Comparison of ENCODE assay signal across 1 cellular context in the genomic region with DNA sequence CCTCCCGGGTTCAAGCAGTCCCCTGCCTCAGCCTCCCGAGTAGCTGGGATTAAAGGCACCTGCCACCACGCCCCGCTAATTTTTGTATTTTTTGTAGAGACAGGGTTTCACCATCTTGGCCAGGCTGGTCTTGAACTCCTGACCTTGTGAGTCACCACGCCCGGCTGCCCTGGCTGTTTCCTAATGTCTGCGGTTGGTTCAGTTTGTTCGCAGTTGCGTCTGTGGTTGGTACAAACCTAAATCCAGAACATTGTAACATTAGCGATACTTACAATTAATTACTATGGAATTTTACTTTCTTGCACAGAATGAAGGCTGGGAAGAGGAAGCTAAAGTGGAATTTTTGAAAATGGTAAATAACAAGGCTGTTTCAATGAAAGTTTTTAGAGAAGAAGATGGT.
TF ChIP-seq lines count a peak whose summit lies in the region.

No MANE protein-coding gene starts in this region.

TF ChIP-seq in HepG2, 621 proteins besides CTCF, POLR2A, EP300 and RAD21 (continued from another document):
- TF ChIP-seq, protein P1, sequence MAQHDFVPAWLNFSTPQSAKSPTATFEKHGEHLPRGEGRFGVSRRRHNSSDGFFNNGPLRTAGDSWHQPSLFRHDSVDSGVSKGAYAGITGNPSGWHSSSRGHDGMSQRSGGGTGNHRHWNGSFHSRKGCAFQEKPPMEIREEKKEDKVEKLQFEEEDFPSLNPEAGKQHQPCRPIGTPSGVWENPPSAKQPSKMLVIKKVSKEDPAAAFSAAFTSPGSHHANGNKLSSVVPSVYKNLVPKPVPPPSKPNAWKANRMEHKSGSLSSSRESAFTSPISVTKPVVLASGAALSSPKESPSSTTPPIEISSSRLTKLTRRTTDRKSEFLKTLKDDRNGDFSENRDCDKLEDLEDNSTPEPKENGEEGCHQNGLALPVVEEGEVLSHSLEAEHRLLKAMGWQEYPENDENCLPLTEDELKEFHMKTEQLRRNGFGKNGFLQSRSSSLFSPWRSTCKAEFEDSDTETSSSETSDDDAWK (CRISPR knock-in tag; IDR thresholded peaks at IDR 0.05), result no peak
- no peak for TF ChIP-seq ZNF407 (CRISPR knock-in tag; IDR thresholded peaks at IDR 0.05; ENCODE audit: not compliant biosample characterization)
- no peak for TF ChIP-seq JUNB (CRISPR knock-in tag; IDR thresholded peaks at IDR 0.05; ENCODE audit: borderline replicate concordance)
- TF ChIP-seq, protein P2, sequence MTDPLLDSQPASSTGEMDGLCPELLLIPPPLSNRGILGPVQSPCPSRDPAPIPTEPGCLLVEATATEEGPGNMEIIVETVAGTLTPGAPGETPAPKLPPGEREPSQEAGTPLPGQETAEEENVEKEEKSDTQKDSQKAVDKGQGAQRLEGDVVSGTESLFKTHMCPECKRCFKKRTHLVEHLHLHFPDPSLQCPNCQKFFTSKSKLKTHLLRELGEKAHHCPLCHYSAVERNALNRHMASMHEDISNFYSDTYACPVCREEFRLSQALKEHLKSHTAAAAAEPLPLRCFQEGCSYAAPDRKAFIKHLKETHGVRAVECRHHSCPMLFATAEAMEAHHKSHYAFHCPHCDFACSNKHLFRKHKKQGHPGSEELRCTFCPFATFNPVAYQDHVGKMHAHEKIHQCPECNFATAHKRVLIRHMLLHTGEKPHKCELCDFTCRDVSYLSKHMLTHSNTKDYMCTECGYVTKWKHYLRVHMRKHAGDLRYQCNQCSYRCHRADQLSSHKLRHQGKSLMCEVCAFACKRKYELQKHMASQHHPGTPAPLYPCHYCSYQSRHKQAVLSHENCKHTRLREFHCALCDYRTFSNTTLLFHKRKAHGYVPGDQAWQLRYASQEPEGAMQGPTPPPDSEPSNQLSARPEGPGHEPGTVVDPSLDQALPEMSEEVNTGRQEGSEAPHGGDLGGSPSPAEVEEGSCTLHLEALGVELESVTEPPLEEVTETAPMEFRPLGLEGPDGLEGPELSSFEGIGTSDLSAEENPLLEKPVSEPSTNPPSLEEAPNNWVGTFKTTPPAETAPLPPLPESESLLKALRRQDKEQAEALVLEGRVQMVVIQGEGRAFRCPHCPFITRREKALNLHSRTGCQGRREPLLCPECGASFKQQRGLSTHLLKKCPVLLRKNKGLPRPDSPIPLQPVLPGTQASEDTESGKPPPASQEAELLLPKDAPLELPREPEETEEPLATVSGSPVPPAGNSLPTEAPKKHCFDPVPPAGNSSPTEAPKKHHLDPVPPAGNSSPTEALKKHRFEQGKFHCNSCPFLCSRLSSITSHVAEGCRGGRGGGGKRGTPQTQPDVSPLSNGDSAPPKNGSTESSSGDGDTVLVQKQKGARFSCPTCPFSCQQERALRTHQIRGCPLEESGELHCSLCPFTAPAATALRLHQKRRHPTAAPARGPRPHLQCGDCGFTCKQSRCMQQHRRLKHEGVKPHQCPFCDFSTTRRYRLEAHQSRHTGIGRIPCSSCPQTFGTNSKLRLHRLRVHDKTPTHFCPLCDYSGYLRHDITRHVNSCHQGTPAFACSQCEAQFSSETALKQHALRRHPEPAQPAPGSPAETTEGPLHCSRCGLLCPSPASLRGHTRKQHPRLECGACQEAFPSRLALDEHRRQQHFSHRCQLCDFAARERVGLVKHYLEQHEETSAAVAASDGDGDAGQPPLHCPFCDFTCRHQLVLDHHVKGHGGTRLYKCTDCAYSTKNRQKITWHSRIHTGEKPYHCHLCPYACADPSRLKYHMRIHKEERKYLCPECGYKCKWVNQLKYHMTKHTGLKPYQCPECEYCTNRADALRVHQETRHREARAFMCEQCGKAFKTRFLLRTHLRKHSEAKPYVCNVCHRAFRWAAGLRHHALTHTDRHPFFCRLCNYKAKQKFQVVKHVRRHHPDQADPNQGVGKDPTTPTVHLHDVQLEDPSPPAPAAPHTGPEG (CRISPR knock-in tag; IDR thresholded peaks at IDR 0.05), result no peak
- TF ChIP-seq ZNF296 (CRISPR knock-in tag; conservative IDR thresholded peaks at IDR 0.05), result no peak
